ENCODE assay signal across 1 cellular context in genomic region chr16:81076566-81077076, GRCh38.
TF ChIP-seq lines count a peak whose summit lies in the region.

No MANE protein-coding gene starts in this region.

TF ChIP-seq in HepG2, 621 proteins besides CTCF, POLR2A, EP300 and RAD21 (continued from another document and continues in another):
- TF ChIP-seq STAT6 (CRISPR knock-in tag; IDR thresholded peaks at IDR 0.05; ENCODE audit: borderline replicate concordance) = no peak
- TF ChIP-seq ZNF543 (CRISPR knock-in tag; IDR thresholded peaks at IDR 0.05) = no peak
- TF ChIP-seq ZBTB38 (CRISPR knock-in tag; IDR thresholded peaks at IDR 0.05) = no peak
- TF ChIP-seq TMF1 (CRISPR knock-in tag; IDR thresholded peaks at IDR 0.05; ENCODE audit: low read depth) = no peak
- TF ChIP-seq ZNF629 (CRISPR knock-in tag; conservative IDR thresholded peaks at IDR 0.05) = no peak
- no peak for TF ChIP-seq ZNF281 (CRISPR knock-in tag; IDR thresholded peaks at IDR 0.05; ENCODE audit: borderline replicate concordance)
- no peak for TF ChIP-seq SAP130 (CRISPR knock-in tag; IDR thresholded peaks at IDR 0.05; ENCODE audit: low read depth)
- no peak for TF ChIP-seq FOXP4 (CRISPR knock-in tag; IDR thresholded peaks at IDR 0.05)
- TF ChIP-seq KDM4B (CRISPR knock-in tag; IDR thresholded peaks at IDR 0.05) = no peak
- no peak for TF ChIP-seq ZC3H13 (CRISPR knock-in tag; IDR thresholded peaks at IDR 0.05)
- TF ChIP-seq ZNF230 (CRISPR knock-in tag; IDR thresholded peaks at IDR 0.05) = 0 out of 2 replicates have a peak, but pooled peaks have one; percentile 17
- TF ChIP-seq STAG1 (CRISPR knock-in tag; IDR thresholded peaks at IDR 0.05) = no peak
- TF ChIP-seq HES4 (CRISPR knock-in tag; IDR thresholded peaks at IDR 0.05; ENCODE audit: borderline replicate concordance) = no peak; the same call in 1 of the 2 replicates
- 0 out of 2 replicates have a peak, but pooled peaks have one; percentile 0 for TF ChIP-seq TOPORS (CRISPR knock-in tag; IDR thresholded peaks at IDR 0.05)
- no peak for TF ChIP-seq CCAR2 (optimal IDR thresholded peaks at IDR 0.05; ENCODE audit: low read depth, low read length)
- no peak for TF ChIP-seq SRSF9 (IDR thresholded peaks at IDR 0.05; ENCODE audit: borderline replicate concordance, insufficient read depth, low read depth, low read length, poor library complexity, severe bottlenecking)
- TF ChIP-seq SRSF4 (IDR thresholded peaks at IDR 0.05; ENCODE audit: low read depth, low read length, poor library complexity, severe bottlenecking) = no peak
- TF ChIP-seq MTA1 (CRISPR knock-in tag; IDR thresholded peaks at IDR 0.05; ENCODE audit: borderline replicate concordance) = no peak
- no peak for TF ChIP-seq ZBED4 (CRISPR knock-in tag; IDR thresholded peaks at IDR 0.05; ENCODE audit: borderline replicate concordance)
- TF ChIP-seq AFF4 (CRISPR knock-in tag; IDR thresholded peaks at IDR 0.05) = no peak
- no peak for TF ChIP-seq PCBP1 (IDR thresholded peaks at IDR 0.05; ENCODE audit: borderline replicate concordance, low read depth, low read length)
- TF ChIP-seq ZNF605 (CRISPR knock-in tag; IDR thresholded peaks at IDR 0.05) = peak; percentile 86; the same call in 1 of the 2 replicates
- TF ChIP-seq TEAD2 (CRISPR knock-in tag; IDR thresholded peaks at IDR 0.05) = no peak
- TF ChIP-seq KAT8 (CRISPR knock-in tag; IDR thresholded peaks at IDR 0.05) = no peak
- TF ChIP-seq NFKB2 (CRISPR knock-in tag; IDR thresholded peaks at IDR 0.05; ENCODE audit: borderline replicate concordance) = no peak
- TF ChIP-seq ZFAT (CRISPR knock-in tag; conservative IDR thresholded peaks at IDR 0.05) = no peak
- TF ChIP-seq ZNF777 (CRISPR knock-in tag; IDR thresholded peaks at IDR 0.05) = no peak
- TF ChIP-seq GATAD1 (CRISPR knock-in tag; IDR thresholded peaks at IDR 0.05) = no peak
- no peak for TF ChIP-seq ZBTB43 (CRISPR knock-in tag; conservative IDR thresholded peaks at IDR 0.05)
- no peak for TF ChIP-seq ZNF280D (CRISPR knock-in tag; IDR thresholded peaks at IDR 0.05)
- TF ChIP-seq HOXA3 (CRISPR knock-in tag; IDR thresholded peaks at IDR 0.05) = no peak
- TF ChIP-seq AHR (CRISPR knock-in tag; IDR thresholded peaks at IDR 0.05) = no peak
- TF ChIP-seq PATZ1 (CRISPR knock-in tag; IDR thresholded peaks at IDR 0.05) = no peak
- TF ChIP-seq TFE3 (CRISPR knock-in tag; IDR thresholded peaks at IDR 0.05) = no peak
